Comparison of ENCODE assay signal across 9 cellular contexts in the genomic region with DNA sequence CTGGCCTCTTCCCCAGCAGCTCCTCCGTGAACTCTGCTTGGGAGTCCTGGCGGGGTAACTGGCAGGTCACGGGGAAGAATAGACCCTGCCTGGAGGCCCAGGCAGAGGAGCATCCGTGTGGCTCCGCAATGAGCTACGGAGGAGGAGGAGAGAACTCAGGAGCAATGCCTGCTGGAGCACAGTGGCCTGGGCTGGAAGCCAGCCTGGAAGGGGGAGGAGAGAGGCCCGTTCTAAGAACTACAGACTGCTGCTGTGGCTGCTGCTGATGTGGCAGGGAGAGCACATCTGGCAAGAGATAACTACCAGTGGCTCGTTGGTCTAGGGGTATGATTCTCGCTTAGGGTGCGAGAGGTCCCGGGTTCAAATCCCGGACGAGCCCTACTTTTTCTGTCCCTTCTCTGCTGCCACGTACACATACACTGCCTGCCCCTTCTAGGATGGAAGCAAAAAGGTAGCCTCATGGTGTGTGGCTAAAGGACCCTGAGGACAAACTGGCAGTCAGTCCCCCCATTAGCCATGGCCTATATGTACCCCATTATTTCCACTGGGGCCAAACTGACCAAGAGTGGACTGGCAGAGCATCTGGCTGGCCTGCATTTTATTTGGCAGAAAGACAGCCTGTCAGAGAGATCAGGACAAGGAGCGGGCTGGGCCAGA. TPM values are rescaled to one million over a fixed set of nuclear protein-coding genes. Genes with fewer than 3 reads are reported as not detected.
DNase-seq lines count a peak whose midpoint lies in the region; ATAC-seq and TF ChIP-seq lines count a peak whose summit lies in the region.
"Had no signal": no experiment of that assay in that cellular context is flagged by ENCODE, and none has a peak within 500 bp of the region (broad histone marks: within the 10 kb centered on the region; RNA-seq: fewer than 3 reads in every experiment).

No MANE protein-coding gene starts in this region.

- H3K4me1 Mint-ChIP-seq in activated CD4-positive, alpha-beta T cell treated with anti-CD3 and anti-CD28 coated beads, Interleukin-2, amount 10 ng/mL, durations not matched to agents 7 days and 5 days: no peaks in the 10 kb centered on the region
- H3K4me1 Mint-ChIP-seq in stimulated activated naive CD8-positive, alpha-beta T cell treated with anti-CD3 and anti-CD28 coated beads, Interleukin-15, Interleukin-2, amounts not matched to agents 100 ng/mL and 50 ng/mL, for 24 hours (ENCODE audit: low read depth): no peaks in the 10 kb centered on the region
- H3K4me1 Mint-ChIP-seq in CD8-positive, alpha-beta T cell (ENCODE audit: low read depth): no peaks in the 10 kb centered on the region

- intact Hi-C loops in CD8-positive, alpha-beta T cell (cut with DNase I, micrococcal nuclease): no loop called here

- CTCF ChIA-PET in activated CD4-positive, alpha-beta T cell treated with anti-CD3 and anti-CD28 coated beads, Interleukin-2, amount 10 ng/mL, durations not matched to agents 7 days and 5 days (lab: Charles Lee): interaction anchor here (0.8 to 1.2 kb wide), 2 partner anchors 12 to 14 kb away, joined by 3 read pairs; no protein-coding TSS in a partner anchor
- CTCF ChIA-PET in CD8-positive, alpha-beta T cell (lab: Charles Lee): interaction anchor here (0.9 to 1.3 kb wide), 3 partner anchors 23 to 100 kb away, joined by 3 to 4 read pairs (median 3); no protein-coding TSS in a partner anchor

- TF ChIP-seq CTCF in CD8-positive, alpha-beta T cell (IDR thresholded peaks at IDR 0.05): no peak

- ATAC-seq in CD8-positive, alpha-beta T cell: no peak
- ATAC-seq in GM19395 (IDR thresholded peaks at IDR 0.05; ENCODE audit: unreplicated experiment): no peak

- no peaks in the 10 kb centered on the region for H3K4me1 ChIP-seq in CD8-positive, alpha-beta T cell (ENCODE audit: insufficient read depth, low read length)

- H3K27me3 ChIP-seq in CD8-positive, alpha-beta T cell (ENCODE audit: insufficient read depth, low read length): no peaks in the 10 kb centered on the region

- H3K9me3 ChIP-seq in CD8-positive, alpha-beta T cell (ENCODE audit: low read length): no peaks in the 10 kb centered on the region

- DNase-seq in activated CD4-positive, alpha-beta T cell treated with anti-CD3 and anti-CD28 coated beads, Interleukin-2, amount 50 U/mL, for 48 hours: peak; percentile 14 to 30
- no peak for DNase-seq in activated CD4-positive, alpha-beta T cell treated with anti-CD3 and anti-CD28 coated beads, Interleukin-2, amount 10 ng/mL, durations not matched to agents 7 days and 5 days
- DNase-seq in amygdala (lab: John Stamatoyannopoulos, UW) (peak in 31 of 56 donors; percentile 4 to 69 (median 37)), iPS DF 4.7 (ENCODE audit: extremely low read depth, low spot score) (peak; percentile 79), MV-4-11 (lab: John Stamatoyannopoulos, UW) (no peak)
- DNase-seq in CD8-positive, alpha-beta T cell: no peak

- no peak overlapping the region for H3K27ac Mint-ChIP-seq in activated CD4-positive, alpha-beta T cell treated with anti-CD3 and anti-CD28 coated beads, Interleukin-2, amount 10 ng/mL, durations not matched to agents 7 days and 5 days
- peak overlapping the region; percentile 11 for H3K27ac Mint-ChIP-seq in stimulated activated naive CD8-positive, alpha-beta T cell treated with anti-CD3 and anti-CD28 coated beads, Interleukin-15, Interleukin-2, amounts not matched to agents 100 ng/mL and 50 ng/mL, for 24 hours
- H3K27ac Mint-ChIP-seq in CD8-positive, alpha-beta T cell: no peak overlapping the region

- no peaks in the 10 kb centered on the region for H3K36me3 ChIP-seq in CD8-positive, alpha-beta T cell (ENCODE audit: insufficient read depth, low read length)

- no peaks in the 10 kb centered on the region for H3K9me3 Mint-ChIP-seq in activated CD4-positive, alpha-beta T cell treated with anti-CD3 and anti-CD28 coated beads, Interleukin-2, amount 10 ng/mL, durations not matched to agents 7 days and 5 days
- H3K9me3 Mint-ChIP-seq in stimulated activated naive CD8-positive, alpha-beta T cell treated with anti-CD3 and anti-CD28 coated beads, Interleukin-15, Interleukin-2, amounts not matched to agents 100 ng/mL and 50 ng/mL, for 24 hours: no peaks in the 10 kb centered on the region
- H3K9me3 Mint-ChIP-seq in CD8-positive, alpha-beta T cell: no peaks in the 10 kb centered on the region

- H3K36me3 Mint-ChIP-seq in activated CD4-positive, alpha-beta T cell treated with anti-CD3 and anti-CD28 coated beads, Interleukin-2, amount 10 ng/mL, durations not matched to agents 7 days and 5 days (ENCODE audit: low read depth): no peaks in the 10 kb centered on the region
- H3K36me3 Mint-ChIP-seq in stimulated activated naive CD8-positive, alpha-beta T cell treated with anti-CD3 and anti-CD28 coated beads, Interleukin-15, Interleukin-2, amounts not matched to agents 100 ng/mL and 50 ng/mL, for 24 hours (ENCODE audit: low read depth): no peaks in the 10 kb centered on the region
- no peaks in the 10 kb centered on the region for H3K36me3 Mint-ChIP-seq in CD8-positive, alpha-beta T cell

- H3K27me3 Mint-ChIP-seq in activated CD4-positive, alpha-beta T cell treated with anti-CD3 and anti-CD28 coated beads, Interleukin-2, amount 10 ng/mL, durations not matched to agents 7 days and 5 days: peaks cover 25% of the 10 kb centered on the region
- H3K27me3 Mint-ChIP-seq in stimulated activated naive CD8-positive, alpha-beta T cell treated with anti-CD3 and anti-CD28 coated beads, Interleukin-15, Interleukin-2, amounts not matched to agents 100 ng/mL and 50 ng/mL, for 24 hours: no peaks in the 10 kb centered on the region
- no peaks in the 10 kb centered on the region for H3K27me3 Mint-ChIP-seq in CD8-positive, alpha-beta T cell (ENCODE audit: low read depth)

- POLR2A ChIA-PET in activated CD4-positive, alpha-beta T cell treated with anti-CD3 and anti-CD28 coated beads, Interleukin-2, amount 10 ng/mL, durations not matched to agents 7 days and 5 days (lab: Charles Lee): no interaction called here
- POLR2A ChIA-PET in CD8-positive, alpha-beta T cell (lab: Charles Lee): no interaction called here

- no peak overlapping the region for H3K4me3 Mint-ChIP-seq in activated CD4-positive, alpha-beta T cell treated with anti-CD3 and anti-CD28 coated beads, Interleukin-2, amount 10 ng/mL, durations not matched to agents 7 days and 5 days
- no peak overlapping the region for H3K4me3 Mint-ChIP-seq in stimulated activated naive CD8-positive, alpha-beta T cell treated with anti-CD3 and anti-CD28 coated beads, Interleukin-15, Interleukin-2, amounts not matched to agents 100 ng/mL and 50 ng/mL, for 24 hours
- no peak overlapping the region for H3K4me3 Mint-ChIP-seq in CD8-positive, alpha-beta T cell

- no peak overlapping the region for H3K27ac ChIP-seq in CD8-positive, alpha-beta T cell (ENCODE audit: low read depth, low read length)
- H3K27ac ChIP-seq: VCaP had no signal

- H3K4me3 ChIP-seq in CD8-positive, alpha-beta T cell (ENCODE audit: low read depth, low read length): no peak overlapping the region

RNA-seq across cellular contexts. Expression of gene OPN1SW, which starts 7.7 kb away (rescaled TPM):
- total RNA-seq in activated CD4-positive, alpha-beta T cell treated with anti-CD3 and anti-CD28 coated beads, Interleukin-2, amount 10 ng/mL, durations not matched to agents 7 days and 5 days: not detected
- not detected for total RNA-seq in CD8-positive, alpha-beta T cell

RNA-seq across cellular contexts. Expression of gene CCDC136, which starts 8.5 kb away (rescaled TPM):
- 1 to 10 TPM; 5.1 to 6.8 TPM for total RNA-seq in activated CD4-positive, alpha-beta T cell treated with anti-CD3 and anti-CD28 coated beads, Interleukin-2, amount 10 ng/mL, durations not matched to agents 7 days and 5 days
- 1 to 10 TPM; 4.8 to 5.8 TPM for total RNA-seq in CD8-positive, alpha-beta T cell

RNA-seq across cellular contexts. Expression of gene CALU, which starts 44.1 kb away (rescaled TPM):
- total RNA-seq in activated CD4-positive, alpha-beta T cell treated with anti-CD3 and anti-CD28 coated beads, Interleukin-2, amount 10 ng/mL, durations not matched to agents 7 days and 5 days: 10 to 100 TPM; 29.5 to 32.1 TPM
- 10 to 100 TPM; 29.9 to 31.9 TPM for total RNA-seq in CD8-positive, alpha-beta T cell

RNA-seq across cellular contexts. Expression of gene FLNC, which starts 46.9 kb away (rescaled TPM):
- not detected for total RNA-seq in activated CD4-positive, alpha-beta T cell treated with anti-CD3 and anti-CD28 coated beads, Interleukin-2, amount 10 ng/mL, durations not matched to agents 7 days and 5 days
- under 1 TPM in 1 of 2 experiments, not detected in 1; 0.03 TPM for total RNA-seq in CD8-positive, alpha-beta T cell

Comparison
In these comparisons a context has a peak if more than half of its experiments do, and no peak if none do; other contexts are left out.
1. DNase-seq: peak in activated CD4-positive, alpha-beta T cell treated with anti-CD3 and anti-CD28 coated beads, Interleukin-2, amount 50 U/mL, for 48 hours (2 of 2), amygdala (31 of 56) and iPS DF 4.7 (single experiment); none in activated CD4-positive, alpha-beta T cell treated with anti-CD3 and anti-CD28 coated beads, Interleukin-2, amount 10 ng/mL, durations not matched to agents 7 days and 5 days (single experiment), MV-4-11 (single experiment) and CD8-positive, alpha-beta T cell (0 of 7).